Comparison of ENCODE assay signal across 3 cellular contexts in the genomic region with DNA sequence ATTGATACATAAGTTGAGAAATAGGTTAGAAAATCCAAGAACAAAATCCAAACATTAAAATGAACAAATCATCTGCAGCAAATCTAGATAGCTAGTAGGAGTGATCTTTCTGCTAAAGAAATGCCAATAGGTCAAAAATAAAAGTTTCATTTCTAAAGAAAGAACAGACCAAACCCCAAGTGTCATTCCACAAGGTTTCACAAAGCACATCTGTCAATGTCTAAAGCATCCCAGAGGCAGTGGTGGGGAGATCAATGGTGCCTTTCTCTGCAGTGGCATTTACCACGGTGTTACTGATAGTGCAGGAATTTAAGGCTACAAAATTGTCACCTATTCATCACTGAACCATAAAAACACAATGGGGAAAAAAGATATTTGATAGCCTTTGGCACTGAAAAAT.
A peak's percentile ranks its signal among the peaks of the same experiment; 100 is the strongest.
TF ChIP-seq lines count a peak whose summit lies in the region.

No MANE protein-coding gene starts in this region.

TF ChIP-seq in SK-N-SH, 30 proteins besides CTCF, POLR2A, EP300 and RAD21 (continued from another document):
- TF ChIP-seq, protein P1, sequence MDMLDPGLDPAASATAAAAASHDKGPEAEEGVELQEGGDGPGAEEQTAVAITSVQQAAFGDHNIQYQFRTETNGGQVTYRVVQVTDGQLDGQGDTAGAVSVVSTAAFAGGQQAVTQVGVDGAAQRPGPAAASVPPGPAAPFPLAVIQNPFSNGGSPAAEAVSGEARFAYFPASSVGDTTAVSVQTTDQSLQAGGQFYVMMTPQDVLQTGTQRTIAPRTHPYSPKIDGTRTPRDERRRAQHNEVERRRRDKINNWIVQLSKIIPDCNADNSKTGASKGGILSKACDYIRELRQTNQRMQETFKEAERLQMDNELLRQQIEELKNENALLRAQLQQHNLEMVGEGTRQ (IDR thresholded peaks at IDR 0.05; ENCODE audit: borderline replicate concordance, low read depth, low read length) = no peak
- TF ChIP-seq, protein P2, sequence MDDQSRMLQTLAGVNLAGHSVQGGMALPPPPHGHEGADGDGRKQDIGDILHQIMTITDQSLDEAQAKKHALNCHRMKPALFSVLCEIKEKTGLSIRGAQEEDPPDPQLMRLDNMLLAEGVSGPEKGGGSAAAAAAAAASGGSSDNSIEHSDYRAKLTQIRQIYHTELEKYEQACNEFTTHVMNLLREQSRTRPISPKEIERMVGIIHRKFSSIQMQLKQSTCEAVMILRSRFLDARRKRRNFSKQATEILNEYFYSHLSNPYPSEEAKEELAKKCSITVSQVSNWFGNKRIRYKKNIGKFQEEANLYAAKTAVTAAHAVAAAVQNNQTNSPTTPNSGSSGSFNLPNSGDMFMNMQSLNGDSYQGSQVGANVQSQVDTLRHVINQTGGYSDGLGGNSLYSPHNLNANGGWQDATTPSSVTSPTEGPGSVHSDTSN (IDR thresholded peaks at IDR 0.05) = 0 out of 2 replicates have a peak, but pooled peaks have one; percentile 12
- no peak for TF ChIP-seq JUND (IDR thresholded peaks at IDR 0.05)
- no peak for TF ChIP-seq RCOR1 (IDR thresholded peaks at IDR 0.05; ENCODE audit: low read length)
- TF ChIP-seq MEF2A (IDR thresholded peaks at IDR 0.05; ENCODE audit: borderline replicate concordance, low read depth) = no peak

TF ChIP-seq in SK-N-SH treated with all-trans-retinoic acid at 6 μM for 48 hours, 23 proteins besides CTCF, POLR2A, EP300 and RAD21 (continued from another document and continues in another):
- TF ChIP-seq, protein P3, sequence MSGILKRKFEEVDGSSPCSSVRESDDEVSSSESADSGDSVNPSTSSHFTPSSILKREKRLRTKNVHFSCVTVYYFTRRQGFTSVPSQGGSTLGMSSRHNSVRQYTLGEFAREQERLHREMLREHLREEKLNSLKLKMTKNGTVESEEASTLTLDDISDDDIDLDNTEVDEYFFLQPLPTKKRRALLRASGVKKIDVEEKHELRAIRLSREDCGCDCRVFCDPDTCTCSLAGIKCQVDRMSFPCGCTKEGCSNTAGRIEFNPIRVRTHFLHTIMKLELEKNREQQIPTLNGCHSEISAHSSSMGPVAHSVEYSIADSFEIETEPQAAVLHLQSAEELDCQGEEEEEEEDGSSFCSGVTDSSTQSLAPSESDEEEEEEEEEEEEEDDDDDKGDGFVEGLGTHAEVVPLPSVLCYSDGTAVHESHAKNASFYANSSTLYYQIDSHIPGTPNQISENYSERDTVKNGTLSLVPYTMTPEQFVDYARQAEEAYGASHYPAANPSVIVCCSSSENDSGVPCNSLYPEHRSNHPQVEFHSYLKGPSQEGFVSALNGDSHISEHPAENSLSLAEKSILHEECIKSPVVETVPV (CRISPR knock-in tag; IDR thresholded peaks at IDR 0.05) = no peak
- TF ChIP-seq, protein P4, sequence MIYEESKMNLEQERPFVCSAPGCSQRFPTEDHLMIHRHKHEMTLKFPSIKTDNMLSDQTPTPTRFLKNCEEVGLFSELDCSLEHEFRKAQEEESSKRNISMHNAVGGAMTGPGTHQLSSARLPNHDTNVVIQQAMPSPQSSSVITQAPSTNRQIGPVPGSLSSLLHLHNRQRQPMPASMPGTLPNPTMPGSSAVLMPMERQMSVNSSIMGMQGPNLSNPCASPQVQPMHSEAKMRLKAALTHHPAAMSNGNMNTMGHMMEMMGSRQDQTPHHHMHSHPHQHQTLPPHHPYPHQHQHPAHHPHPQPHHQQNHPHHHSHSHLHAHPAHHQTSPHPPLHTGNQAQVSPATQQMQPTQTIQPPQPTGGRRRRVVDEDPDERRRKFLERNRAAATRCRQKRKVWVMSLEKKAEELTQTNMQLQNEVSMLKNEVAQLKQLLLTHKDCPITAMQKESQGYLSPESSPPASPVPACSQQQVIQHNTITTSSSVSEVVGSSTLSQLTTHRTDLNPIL (CRISPR knock-in tag; IDR thresholded peaks at IDR 0.05; ENCODE audit: low read depth) = no peak
- TF ChIP-seq SNAI2 (CRISPR knock-in tag; IDR thresholded peaks at IDR 0.05) = no peak
- no peak for TF ChIP-seq TCF4 (CRISPR knock-in tag; IDR thresholded peaks at IDR 0.05; ENCODE audit: borderline replicate concordance)
- TF ChIP-seq ISL1 (CRISPR knock-in tag; IDR thresholded peaks at IDR 0.05) = no peak
- no peak for TF ChIP-seq ZNF565 (CRISPR knock-in tag; conservative IDR thresholded peaks at IDR 0.05; ENCODE audit: low read depth)
- TF ChIP-seq ZFP30 (CRISPR knock-in tag; IDR thresholded peaks at IDR 0.05) = no peak
- no peak for TF ChIP-seq BACH2 (CRISPR knock-in tag; IDR thresholded peaks at IDR 0.05; ENCODE audit: borderline replicate concordance)
- no peak for TF ChIP-seq ZNF8 (CRISPR knock-in tag; IDR thresholded peaks at IDR 0.05)
- no peak for TF ChIP-seq PPARA (CRISPR knock-in tag; IDR thresholded peaks at IDR 0.05; ENCODE audit: borderline replicate concordance)
- TF ChIP-seq, protein P5, sequence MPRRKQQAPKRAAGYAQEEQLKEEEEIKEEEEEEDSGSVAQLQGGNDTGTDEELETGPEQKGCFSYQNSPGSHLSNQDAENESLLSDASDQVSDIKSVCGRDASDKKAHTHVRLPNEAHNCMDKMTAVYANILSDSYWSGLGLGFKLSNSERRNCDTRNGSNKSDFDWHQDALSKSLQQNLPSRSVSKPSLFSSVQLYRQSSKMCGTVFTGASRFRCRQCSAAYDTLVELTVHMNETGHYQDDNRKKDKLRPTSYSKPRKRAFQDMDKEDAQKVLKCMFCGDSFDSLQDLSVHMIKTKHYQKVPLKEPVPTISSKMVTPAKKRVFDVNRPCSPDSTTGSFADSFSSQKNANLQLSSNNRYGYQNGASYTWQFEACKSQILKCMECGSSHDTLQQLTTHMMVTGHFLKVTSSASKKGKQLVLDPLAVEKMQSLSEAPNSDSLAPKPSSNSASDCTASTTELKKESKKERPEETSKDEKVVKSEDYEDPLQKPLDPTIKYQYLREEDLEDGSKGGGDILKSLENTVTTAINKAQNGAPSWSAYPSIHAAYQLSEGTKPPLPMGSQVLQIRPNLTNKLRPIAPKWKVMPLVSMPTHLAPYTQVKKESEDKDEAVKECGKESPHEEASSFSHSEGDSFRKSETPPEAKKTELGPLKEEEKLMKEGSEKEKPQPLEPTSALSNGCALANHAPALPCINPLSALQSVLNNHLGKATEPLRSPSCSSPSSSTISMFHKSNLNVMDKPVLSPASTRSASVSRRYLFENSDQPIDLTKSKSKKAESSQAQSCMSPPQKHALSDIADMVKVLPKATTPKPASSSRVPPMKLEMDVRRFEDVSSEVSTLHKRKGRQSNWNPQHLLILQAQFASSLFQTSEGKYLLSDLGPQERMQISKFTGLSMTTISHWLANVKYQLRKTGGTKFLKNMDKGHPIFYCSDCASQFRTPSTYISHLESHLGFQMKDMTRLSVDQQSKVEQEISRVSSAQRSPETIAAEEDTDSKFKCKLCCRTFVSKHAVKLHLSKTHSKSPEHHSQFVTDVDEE (CRISPR knock-in tag; IDR thresholded peaks at IDR 0.05) = no peak
- TF ChIP-seq, protein P6, sequence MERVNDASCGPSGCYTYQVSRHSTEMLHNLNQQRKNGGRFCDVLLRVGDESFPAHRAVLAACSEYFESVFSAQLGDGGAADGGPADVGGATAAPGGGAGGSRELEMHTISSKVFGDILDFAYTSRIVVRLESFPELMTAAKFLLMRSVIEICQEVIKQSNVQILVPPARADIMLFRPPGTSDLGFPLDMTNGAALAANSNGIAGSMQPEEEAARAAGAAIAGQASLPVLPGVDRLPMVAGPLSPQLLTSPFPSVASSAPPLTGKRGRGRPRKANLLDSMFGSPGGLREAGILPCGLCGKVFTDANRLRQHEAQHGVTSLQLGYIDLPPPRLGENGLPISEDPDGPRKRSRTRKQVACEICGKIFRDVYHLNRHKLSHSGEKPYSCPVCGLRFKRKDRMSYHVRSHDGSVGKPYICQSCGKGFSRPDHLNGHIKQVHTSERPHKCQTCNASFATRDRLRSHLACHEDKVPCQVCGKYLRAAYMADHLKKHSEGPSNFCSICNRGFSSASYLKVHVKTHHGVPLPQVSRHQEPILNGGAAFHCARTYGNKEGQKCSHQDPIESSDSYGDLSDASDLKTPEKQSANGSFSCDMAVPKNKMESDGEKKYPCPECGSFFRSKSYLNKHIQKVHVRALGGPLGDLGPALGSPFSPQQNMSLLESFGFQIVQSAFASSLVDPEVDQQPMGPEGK (CRISPR knock-in tag; IDR thresholded peaks at IDR 0.05; ENCODE audit: borderline replicate concordance) = no peak

TF ChIP-seq in GM12878, 131 proteins besides CTCF, POLR2A, EP300 and RAD21 (continued from another document):
- TF ChIP-seq, protein P7, sequence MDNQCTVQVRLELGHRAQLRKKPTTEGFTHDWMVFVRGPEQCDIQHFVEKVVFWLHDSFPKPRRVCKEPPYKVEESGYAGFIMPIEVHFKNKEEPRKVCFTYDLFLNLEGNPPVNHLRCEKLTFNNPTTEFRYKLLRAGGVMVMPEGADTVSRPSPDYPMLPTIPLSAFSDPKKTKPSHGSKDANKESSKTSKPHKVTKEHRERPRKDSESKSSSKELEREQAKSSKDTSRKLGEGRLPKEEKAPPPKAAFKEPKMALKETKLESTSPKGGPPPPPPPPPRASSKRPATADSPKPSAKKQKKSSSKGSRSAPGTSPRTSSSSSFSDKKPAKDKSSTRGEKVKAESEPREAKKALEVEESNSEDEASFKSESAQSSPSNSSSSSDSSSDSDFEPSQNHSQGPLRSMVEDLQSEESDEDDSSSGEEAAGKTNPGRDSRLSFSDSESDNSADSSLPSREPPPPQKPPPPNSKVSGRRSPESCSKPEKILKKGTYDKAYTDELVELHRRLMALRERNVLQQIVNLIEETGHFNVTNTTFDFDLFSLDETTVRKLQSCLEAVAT (IDR thresholded peaks at IDR 0.05) = no peak
- TF ChIP-seq NR2F1 (conservative IDR thresholded peaks at IDR 0.05) = peak; percentile 52
- TF ChIP-seq, protein P8, sequence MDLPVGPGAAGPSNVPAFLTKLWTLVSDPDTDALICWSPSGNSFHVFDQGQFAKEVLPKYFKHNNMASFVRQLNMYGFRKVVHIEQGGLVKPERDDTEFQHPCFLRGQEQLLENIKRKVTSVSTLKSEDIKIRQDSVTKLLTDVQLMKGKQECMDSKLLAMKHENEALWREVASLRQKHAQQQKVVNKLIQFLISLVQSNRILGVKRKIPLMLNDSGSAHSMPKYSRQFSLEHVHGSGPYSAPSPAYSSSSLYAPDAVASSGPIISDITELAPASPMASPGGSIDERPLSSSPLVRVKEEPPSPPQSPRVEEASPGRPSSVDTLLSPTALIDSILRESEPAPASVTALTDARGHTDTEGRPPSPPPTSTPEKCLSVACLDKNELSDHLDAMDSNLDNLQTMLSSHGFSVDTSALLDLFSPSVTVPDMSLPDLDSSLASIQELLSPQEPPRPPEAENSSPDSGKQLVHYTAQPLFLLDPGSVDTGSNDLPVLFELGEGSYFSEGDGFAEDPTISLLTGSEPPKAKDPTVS (IDR thresholded peaks at IDR 0.05; ENCODE audit: low read depth, low read length) = no peak
- TF ChIP-seq HCFC1 (IDR thresholded peaks at IDR 0.05; ENCODE audit: low read length) = no peak
- TF ChIP-seq, protein P9, sequence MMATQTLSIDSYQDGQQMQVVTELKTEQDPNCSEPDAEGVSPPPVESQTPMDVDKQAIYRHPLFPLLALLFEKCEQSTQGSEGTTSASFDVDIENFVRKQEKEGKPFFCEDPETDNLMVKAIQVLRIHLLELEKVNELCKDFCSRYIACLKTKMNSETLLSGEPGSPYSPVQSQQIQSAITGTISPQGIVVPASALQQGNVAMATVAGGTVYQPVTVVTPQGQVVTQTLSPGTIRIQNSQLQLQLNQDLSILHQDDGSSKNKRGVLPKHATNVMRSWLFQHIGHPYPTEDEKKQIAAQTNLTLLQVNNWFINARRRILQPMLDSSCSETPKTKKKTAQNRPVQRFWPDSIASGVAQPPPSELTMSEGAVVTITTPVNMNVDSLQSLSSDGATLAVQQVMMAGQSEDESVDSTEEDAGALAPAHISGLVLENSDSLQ (IDR thresholded peaks at IDR 0.05) = 0 out of 2 replicates have a peak, but pooled peaks have one; percentile 29
TF ChIP-seq in GM12878: peak in this region for 3.
